1 cellular context compared by ENCODE assay signal in genomic region chr7:100152937-100153666, GRCh38.
A peak's percentile ranks its signal among the peaks of the same experiment; 100 is the strongest.
TF ChIP-seq lines count a peak whose summit lies in the region.

No MANE protein-coding gene starts in this region.

TF ChIP-seq in SK-N-SH, 30 proteins besides CTCF, POLR2A, EP300 and RAD21 (continued from another document):
- TF ChIP-seq PBX3 (IDR thresholded peaks at IDR 0.05): 0 out of 2 replicates have a peak, but pooled peaks have one; percentile 2
